Comparison of ENCODE assay signal across 3 cellular contexts in the genomic region with DNA sequence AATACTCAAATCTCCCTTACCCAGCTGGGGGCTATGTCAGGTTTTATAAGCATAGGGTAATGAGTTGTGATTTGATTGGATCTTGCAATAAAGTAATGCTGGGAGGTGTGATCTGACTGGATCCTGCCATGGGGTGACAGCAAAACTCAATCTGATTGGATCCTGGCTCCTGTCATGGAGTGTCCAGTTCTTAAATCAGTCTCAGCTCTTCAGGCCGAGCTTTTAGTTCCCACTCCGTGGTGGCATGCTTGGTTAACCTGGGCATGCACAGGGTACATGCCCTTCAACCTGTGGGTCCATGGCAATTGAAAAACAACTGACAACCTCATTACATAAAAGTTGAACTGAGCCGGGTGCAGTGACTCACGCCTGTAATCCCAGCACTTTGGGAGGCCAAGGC. TPM values are rescaled to one million over a fixed set of nuclear protein-coding genes. Genes with fewer than 3 reads are reported as not detected.
"Had no signal": no experiment of that assay in that cellular context is flagged by ENCODE, and none has a peak within 500 bp of the region (broad histone marks: within the 10 kb centered on the region; RNA-seq: fewer than 3 reads in every experiment).

No MANE protein-coding gene starts in this region.

RNA-seq across cellular contexts. Expression of gene SPDYE16, which starts 16.9 kb away (rescaled TPM):
- total RNA-seq: activated B cell treated with CpG ODN at 0.5 μM for 24 hours; activated CD4-positive, alpha-beta T cell treated with anti-CD3 and anti-CD28 coated beads, Interleukin-2, amount 10 ng/mL, durations not matched to agents 24 days and 14 days; WTC11 had no signal
